7 cellular contexts compared by ENCODE assay signal in the genomic region with DNA sequence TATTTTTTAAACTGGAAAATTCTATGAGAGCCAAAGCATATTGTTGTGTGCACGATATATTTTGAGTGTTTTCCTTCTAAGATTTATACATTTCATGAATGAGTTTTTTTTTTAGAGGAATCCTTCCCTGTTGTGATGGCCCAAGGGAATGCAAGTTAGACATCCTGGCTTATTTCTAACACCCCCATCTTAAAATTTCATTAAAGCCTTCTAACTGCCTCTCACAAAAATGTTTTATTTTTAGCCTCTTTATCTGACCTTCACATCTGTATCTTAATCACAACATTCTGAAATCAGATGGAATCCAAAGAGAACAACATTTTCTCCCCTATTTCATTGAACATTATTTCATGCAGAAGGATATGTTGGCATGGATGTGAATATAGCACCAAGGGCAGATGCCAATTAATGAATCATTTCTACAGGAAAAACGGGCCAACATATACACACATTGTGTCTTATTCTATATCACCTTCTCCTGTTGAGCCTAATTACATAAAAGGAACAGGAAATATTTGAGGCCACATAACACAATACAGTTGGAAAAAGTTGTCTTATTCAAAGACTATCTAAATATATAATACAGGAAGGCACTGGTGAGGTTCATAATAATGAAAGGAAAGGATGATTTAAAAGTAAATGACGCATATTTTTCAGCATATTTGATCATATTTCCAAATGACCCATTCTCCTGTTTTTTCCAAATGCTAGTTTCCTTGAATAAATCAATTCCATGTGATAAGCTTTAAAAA.
"Had no signal": no experiment of that assay in that cellular context is flagged by ENCODE, and none has a peak within 500 bp of the region (broad histone marks: within the 10 kb centered on the region; RNA-seq: fewer than 3 reads in every experiment).

No MANE protein-coding gene starts in this region.

- H2AFZ ChIP-seq: GM23248 had no signal

- H3K9me3 Mint-ChIP-seq: IgD-negative memory B cell had no signal

- H3K27ac Mint-ChIP-seq: HFFc6, IgD-negative memory B cell had no signal

- H3K4me3 Mint-ChIP-seq: HFFc6, IgD-negative memory B cell had no signal

- H3K4me3 ChIP-seq: GM23248, HAP-1 had no signal

- H3K9ac ChIP-seq: GM23248 had no signal

- H3K4me1 ChIP-seq: HAP-1 had no signal

- H3K36me3 ChIP-seq: HAP-1 had no signal

- ATAC-seq: HCT116, HepG2 had no signal

- H3K27ac ChIP-seq: GM23248, HL-60 had no signal

- DNase-seq: GM23248, HFFc6 had no signal

- H3K9me3 ChIP-seq: HAP-1 had no signal

- H3K27me3 Mint-ChIP-seq: IgD-negative memory B cell had no signal

- H3K4me1 Mint-ChIP-seq: IgD-negative memory B cell had no signal
